In genomic region chr18:7872569-7872968, GRCh38 we compare ENCODE assay signal across 10 cellular contexts.
A peak's percentile ranks its signal among the peaks of the same experiment; 100 is the strongest.
DNase-seq lines count a peak whose midpoint lies in the region; ATAC-seq and TF ChIP-seq lines count a peak whose summit lies in the region.
"Had no signal": no experiment of that assay in that cellular context is flagged by ENCODE, and none has a peak within 500 bp of the region (broad histone marks: within the 10 kb centered on the region; RNA-seq: fewer than 3 reads in every experiment).

No MANE protein-coding gene starts in this region.

- no peak overlapping the region for H2BK120ac ChIP-seq in neuronal stem cell (ENCODE audit: low read depth, low read length)

- H2BK5ac ChIP-seq in neuronal stem cell (ENCODE audit: low read length), result no peak overlapping the region

- no peak overlapping the region for H3K23ac ChIP-seq in neuronal stem cell (ENCODE audit: low read depth, low read length, poor library complexity)

- no peaks in the 10 kb centered on the region for H3K9me2 ChIP-seq in SK-N-SH

- H3K9me3 ChIP-seq in SK-N-SH (no peaks in the 10 kb centered on the region), right cardiac atrium (ENCODE audit: control insufficient read depth, low read length) (no peaks in the 10 kb centered on the region), neuronal stem cell (replicated peaks in 1 of 2; ENCODE audit: control insufficient read depth in 2 of 2, insufficient read depth in 1 of 2, low read depth in 1 of 2, low read length in 2 of 2) (peaks cover 3% of the 10 kb centered on the region in 2 donors)
- H3K9me3 ChIP-seq in naive thymus-derived CD4-positive, alpha-beta T cell (ENCODE audit: control insufficient read depth in 2 of 3, low read length in 3 of 3), result no peaks in the 10 kb centered on the region

- TF ChIP-seq EP300 in SK-N-SH (IDR thresholded peaks at IDR 0.05; ENCODE audit: borderline replicate concordance in 1 of 2, low read depth in 1 of 2, low read length in 1 of 2), result peak in 1 of 2 experiments; percentile 78; a peak in 1 of 4 replicates

- H3K14ac ChIP-seq in neuronal stem cell (ENCODE audit: low read length), result no peak overlapping the region

- no peaks in the 10 kb centered on the region for H3K4me1 Mint-ChIP-seq in immature natural killer cell
- no peaks in the 10 kb centered on the region for H3K4me1 Mint-ChIP-seq in naive thymus-derived CD4-positive, alpha-beta T cell

- H3K9me3 Mint-ChIP-seq in immature natural killer cell, result peaks cover 0 to 13% (median 3%) of the 10 kb centered on the region in 6 donors
- peaks cover 0 to 8% (median 3%) of the 10 kb centered on the region in 11 donors for H3K9me3 Mint-ChIP-seq in naive thymus-derived CD4-positive, alpha-beta T cell

- no peak overlapping the region for H4K8ac ChIP-seq in neuronal stem cell (ENCODE audit: low read depth, low read length)

- H2AK5ac ChIP-seq in neuronal stem cell (ENCODE audit: low read depth, low read length), result no peak overlapping the region

- H3K27ac Mint-ChIP-seq in immature natural killer cell, result no peak overlapping the region
- no peak overlapping the region for H3K27ac Mint-ChIP-seq in naive thymus-derived CD4-positive, alpha-beta T cell

- H3K9ac ChIP-seq in SK-N-SH (no peak overlapping the region), neuronal stem cell (ENCODE audit: low read depth, low read length, poor library complexity) (no peak overlapping the region)

- ATAC-seq in right cardiac atrium (peak; percentile 75 to 88), HG02884 (IDR thresholded peaks at IDR 0.05; ENCODE audit: unreplicated experiment) (no peak)
- no peak for ATAC-seq in naive thymus-derived CD4-positive, alpha-beta T cell

- H3K36me3 Mint-ChIP-seq in immature natural killer cell, result peaks cover 0 to 4% (median 0%) of the 10 kb centered on the region in 3 donors
- peaks cover 0 to 3% (median 0%) of the 10 kb centered on the region in 5 donors for H3K36me3 Mint-ChIP-seq in naive thymus-derived CD4-positive, alpha-beta T cell

- H3K4me3 Mint-ChIP-seq in immature natural killer cell, result no peak overlapping the region
- no peak overlapping the region for H3K4me3 Mint-ChIP-seq in naive thymus-derived CD4-positive, alpha-beta T cell

- POLR2A ChIA-PET in AG04449 (lab: Yijun Ruan, JAX) (no interaction called here), SK-N-SH (lab: Yijun Ruan, JAX) (no interaction called here)
- POLR2A ChIA-PET in naive thymus-derived CD4-positive, alpha-beta T cell (lab: Charles Lee), result no interaction called here

- H4K91ac ChIP-seq in neuronal stem cell (ENCODE audit: low read depth, low read length, poor library complexity), result no peak overlapping the region

- H2BK15ac ChIP-seq in neuronal stem cell (ENCODE audit: low read length), result no peak overlapping the region

- H3K36me3 ChIP-seq in SK-N-SH (replicated peaks in 1 of 2; ENCODE audit: control insufficient read depth in 1 of 2, insufficient read depth in 2 of 2, low read length in 1 of 2) (no peaks in the 10 kb centered on the region), neuronal stem cell (replicated peaks in 1 of 2; ENCODE audit: control insufficient read depth in 2 of 2, insufficient read depth in 2 of 2, low read length in 2 of 2) (no peaks in the 10 kb centered on the region)
- no peaks in the 10 kb centered on the region for H3K36me3 ChIP-seq in naive thymus-derived CD4-positive, alpha-beta T cell (ENCODE audit: control insufficient read depth in 2 of 3, insufficient read depth in 3 of 3, low read length in 3 of 3)

- H2BK12ac ChIP-seq in neuronal stem cell (ENCODE audit: low read length), result no peak overlapping the region

- peak overlapping the region in 1 of 2 experiments; percentile 63; a peak in 2 of 4 replicates for H3K27ac ChIP-seq in SK-N-SH (ENCODE audit: low read depth in 2 of 2, low read length in 1 of 2)
- H3K27ac ChIP-seq in right cardiac atrium (ENCODE audit: low read length), result no peak overlapping the region
- no peak overlapping the region for H3K27ac ChIP-seq in neuronal stem cell (replicated peaks; ENCODE audit: low read length)
- no peak overlapping the region for H3K27ac ChIP-seq in naive thymus-derived CD4-positive, alpha-beta T cell (ENCODE audit: low read depth, low read length)
- H3K27ac ChIP-seq: SK-N-MC, tibial nerve had no signal

- H3K27me3 Mint-ChIP-seq in immature natural killer cell (ENCODE audit: low read depth in 3 of 3), result peaks cover 0 to 2% (median 0%) of the 10 kb centered on the region in 3 donors
- H3K27me3 Mint-ChIP-seq in naive thymus-derived CD4-positive, alpha-beta T cell, result no peaks in the 10 kb centered on the region

- H3K79me1 ChIP-seq in neuronal stem cell (ENCODE audit: low read depth, low read length), result no peaks in the 10 kb centered on the region

- H3K4me2 ChIP-seq in SK-N-SH (no peak overlapping the region), neuronal stem cell (ENCODE audit: insufficient read depth, low read length, poor library complexity, severe bottlenecking) (no peak overlapping the region)

- H3K4me3 ChIP-seq in AG04449 (ENCODE audit: low read depth, low read length) (no peak overlapping the region), SK-N-SH (ENCODE audit: low read depth in 2 of 2, low read length in 1 of 2) (no peak overlapping the region), right cardiac atrium (ENCODE audit: low read length) (no peak overlapping the region), neuronal stem cell (ENCODE audit: low read length in 2 of 2) (no peak overlapping the region)
- H3K4me3 ChIP-seq in naive thymus-derived CD4-positive, alpha-beta T cell (ENCODE audit: low read length), result no peak overlapping the region
- H3K4me3 ChIP-seq: SK-N-MC, tibial nerve had no signal

- TF ChIP-seq CTCF in AG04449 (IDR thresholded peaks at IDR 0.05; ENCODE audit: insufficient read depth, low read length, missing control alignments) (peak; percentile 29), SK-N-SH (IDR thresholded peaks at IDR 0.05) (peak; percentile 26)

- H3K4me1 ChIP-seq in SK-N-SH (ENCODE audit: control insufficient read depth in 1 of 2, insufficient read depth in 2 of 2, low read depth in 1 of 2, low read length in 1 of 2) (peaks cover 0 to 17% of the 10 kb centered on the region in 2 experiments; a peak in 2 of 4 replicates), right cardiac atrium (ENCODE audit: control insufficient read depth, insufficient read depth, low read length) (peaks cover 4% of the 10 kb centered on the region), neuronal stem cell (ENCODE audit: control insufficient read depth in 2 of 2, insufficient read depth in 1 of 2, low read depth in 1 of 2, low read length in 2 of 2) (peaks cover 8% of the 10 kb centered on the region in 2 donors)
- no peaks in the 10 kb centered on the region for H3K4me1 ChIP-seq in naive thymus-derived CD4-positive, alpha-beta T cell (ENCODE audit: control insufficient read depth in 2 of 2, insufficient read depth in 2 of 2, low read length in 2 of 2)

- no peaks in the 10 kb centered on the region for H4K20me1 ChIP-seq in SK-N-SH (ENCODE audit: insufficient read depth)

- peak; percentile 70 for TF ChIP-seq RAD21 in SK-N-SH (IDR thresholded peaks at IDR 0.05; ENCODE audit: low read length)

- H3F3A ChIP-seq in SK-N-SH (replicated peaks; ENCODE audit: insufficient read depth), result no peaks in the 10 kb centered on the region

- DNase-seq in AG04449 (ENCODE audit: low read depth, low spot score) (no peak), HPDE6-E6E7 (ENCODE audit: extremely low spot score) (peak; percentile 34), SK-N-SH (peak; percentile 36), right cardiac atrium (no peak), immature natural killer cell (no peak), neuronal stem cell (ENCODE audit: low spot score) (no peak)
- DNase-seq in naive thymus-derived CD4-positive, alpha-beta T cell, result no peak

- H3K18ac ChIP-seq in neuronal stem cell (ENCODE audit: low read length), result no peak overlapping the region

- CTCF ChIA-PET in AG04449 (lab: Yijun Ruan, JAX), result interaction anchor here (0.8 kb wide), 1 partner anchor 16 kb away, joined by 3 read pairs; no protein-coding TSS in a partner anchor
- CTCF ChIA-PET in SK-N-SH (lab: Yijun Ruan, JAX), result interaction anchor here (0.6 to 2.1 kb wide), 7 partner anchors 10 to 571 kb away, joined by 3 to 8 read pairs (median 3); no protein-coding TSS in a partner anchor
- CTCF ChIA-PET in naive thymus-derived CD4-positive, alpha-beta T cell (lab: Charles Lee), result no interaction called here

- 13% methylated on average over 3 of the region's 3 CpGs for WGBS in SK-N-SH (ENCODE audit: low lambda C conversion rate)
- 50% methylated on average over 3 of the region's 3 CpGs for WGBS in right cardiac atrium
- no CpG with 5 or more reads among the region's 3 CpGs for WGBS in neuronal stem cell (ENCODE audit: extremely low coverage in 2 of 2, insufficient read length in 2 of 2, insufficient replicate concordance in 1 of 2), 2 donors

- H3K79me2 ChIP-seq in SK-N-SH (ENCODE audit: insufficient read depth), result no peaks in the 10 kb centered on the region

- H3K4ac ChIP-seq in neuronal stem cell (ENCODE audit: low read length), result no peak overlapping the region

- H2AFZ ChIP-seq in SK-N-SH (ENCODE audit: low read depth) (no peak overlapping the region), neuronal stem cell (ENCODE audit: low read length) (no peak overlapping the region)

- no peaks in the 10 kb centered on the region for H3K27me3 ChIP-seq in SK-N-SH (ENCODE audit: insufficient read depth)
- no peaks in the 10 kb centered on the region for H3K27me3 ChIP-seq in right cardiac atrium (ENCODE audit: control insufficient read depth, insufficient read depth)
- no peaks in the 10 kb centered on the region for H3K27me3 ChIP-seq in neuronal stem cell (ENCODE audit: control insufficient read depth in 3 of 3, insufficient read depth in 3 of 3, low read depth in 1 of 3, low read length in 3 of 3)
- H3K27me3 ChIP-seq in naive thymus-derived CD4-positive, alpha-beta T cell (ENCODE audit: control insufficient read depth in 2 of 2, insufficient read depth in 2 of 2, low read length in 2 of 2), result no peaks in the 10 kb centered on the region
- H3K27me3 ChIP-seq: tibial nerve had no signal

- intact Hi-C loops in right cardiac atrium (cut with DNase I), result no loop called here
- intact Hi-C loops in naive thymus-derived CD4-positive, alpha-beta T cell (cut with micrococcal nuclease), result no loop called here

TF ChIP-seq in SK-N-SH, 30 proteins besides CTCF, POLR2A, EP300 and RAD21 (continues in another document):
- TF ChIP-seq MXI1 (IDR thresholded peaks at IDR 0.05; ENCODE audit: low read depth, low read length), result peak; percentile 67; the same call in 1 of the 2 replicates
- TF ChIP-seq SMC3 (IDR thresholded peaks at IDR 0.05; ENCODE audit: low read depth, low read length), result peak; percentile 39; the same call in 1 of the 2 replicates
- TF ChIP-seq, protein P1, sequence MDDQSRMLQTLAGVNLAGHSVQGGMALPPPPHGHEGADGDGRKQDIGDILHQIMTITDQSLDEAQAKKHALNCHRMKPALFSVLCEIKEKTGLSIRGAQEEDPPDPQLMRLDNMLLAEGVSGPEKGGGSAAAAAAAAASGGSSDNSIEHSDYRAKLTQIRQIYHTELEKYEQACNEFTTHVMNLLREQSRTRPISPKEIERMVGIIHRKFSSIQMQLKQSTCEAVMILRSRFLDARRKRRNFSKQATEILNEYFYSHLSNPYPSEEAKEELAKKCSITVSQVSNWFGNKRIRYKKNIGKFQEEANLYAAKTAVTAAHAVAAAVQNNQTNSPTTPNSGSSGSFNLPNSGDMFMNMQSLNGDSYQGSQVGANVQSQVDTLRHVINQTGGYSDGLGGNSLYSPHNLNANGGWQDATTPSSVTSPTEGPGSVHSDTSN (IDR thresholded peaks at IDR 0.05), result no peak
- peak; percentile 39; the same call in 1 of the 2 replicates for TF ChIP-seq GATA2 (CRISPR knock-in tag; IDR thresholded peaks at IDR 0.05)

Comparison
In these comparisons a context has a peak if more than half of its experiments do, and no peak if none do; other contexts are left out.
1. DNase-seq: peak in HPDE6-E6E7 (single experiment) and SK-N-SH (single experiment); none in AG04449 (single experiment), right cardiac atrium (0 of 3), immature natural killer cell (0 of 3), neuronal stem cell (single experiment) and naive thymus-derived CD4-positive, alpha-beta T cell (0 of 9).
2. ATAC-seq: peak in right cardiac atrium (2 of 2); none in HG02884 (single experiment) and naive thymus-derived CD4-positive, alpha-beta T cell (single experiment).